Comparison of ENCODE assay signal across 34 cellular contexts in the genomic region with DNA sequence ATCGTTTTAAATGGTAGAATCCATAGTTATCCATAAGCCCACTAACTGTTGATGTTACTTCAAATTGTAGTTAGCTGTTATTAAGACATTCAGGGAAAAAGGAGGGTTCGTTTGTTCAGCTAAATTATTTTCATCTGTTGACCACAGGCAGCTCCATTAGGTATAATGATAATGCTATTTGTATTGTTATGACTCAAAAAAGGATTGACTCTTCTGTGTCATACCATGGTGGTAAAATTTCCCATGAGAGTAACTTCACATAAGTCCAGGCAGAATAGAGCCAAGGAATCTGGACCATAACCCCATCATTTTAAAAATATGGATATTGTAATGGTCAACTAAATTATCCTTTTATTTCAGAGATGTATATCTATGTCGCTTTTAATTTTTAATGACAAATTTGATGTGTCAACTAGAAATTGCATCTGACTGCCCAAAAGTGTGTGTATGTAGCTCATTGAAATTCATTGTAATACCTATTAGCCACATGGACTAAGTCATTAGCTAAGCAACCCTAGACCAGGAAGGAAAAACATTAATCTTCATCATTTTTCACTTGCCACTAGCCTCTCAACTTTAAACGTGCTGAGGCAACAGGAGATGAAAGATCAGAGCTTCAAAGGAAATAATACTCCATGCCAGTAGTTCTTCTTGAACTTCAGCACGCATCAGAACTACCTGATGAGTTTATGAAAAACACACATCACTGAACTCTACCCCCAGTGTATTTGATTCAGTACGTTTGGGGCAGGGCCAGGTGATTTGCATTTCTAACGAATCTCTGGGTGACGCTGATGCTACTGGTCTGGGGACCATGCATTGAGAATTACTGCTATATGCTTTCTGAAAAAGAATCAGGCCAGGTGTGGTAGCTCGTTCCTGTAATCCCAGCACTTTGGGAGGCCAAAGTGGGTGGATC.
"Had no signal": no experiment of that assay in that cellular context is flagged by ENCODE, and none has a peak within 500 bp of the region (broad histone marks: within the 10 kb centered on the region; RNA-seq: fewer than 3 reads in every experiment).

No MANE protein-coding gene starts in this region.

- H3K27me3 ChIP-seq: adrenal gland, body of pancreas, brain microvascular endothelial cell, breast epithelium had no signal

- H3K4me1 ChIP-seq: body of pancreas, breast epithelium had no signal

- H3K27ac ChIP-seq: adrenal gland, body of pancreas, brain microvascular endothelial cell, breast epithelium, VCaP had no signal

- FAIRE-seq: astrocyte, colon, TTC549 had no signal

- H3K4me3 ChIP-seq: adrenal gland, body of pancreas, breast epithelium had no signal

- H3K36me3 ChIP-seq: adrenal gland, brain microvascular endothelial cell, breast epithelium had no signal

- ATAC-seq: activated CD8-positive, alpha-beta T cell treated with anti-CD3 and anti-CD28 coated beads for 36 hours; activated naive CD4-positive, alpha-beta T cell treated with anti-CD3 and anti-CD28 coated beads, Interleukin-2, amount 50 U/mL, for 72 hours; activated T-cell treated with anti-CD3 and anti-CD28 coated beads, Interleukin-2, amount 50 U/mL, for 4 hours; activated T-cell treated with anti-CD3 and anti-CD28 coated beads, Interleukin-2, amount 50 U/mL, for 72 hours; activated T-helper 17 cell treated with anti-CD3 and anti-CD28 coated beads, Interleukin-2, amount 50 U/mL, for 72 hours; body of pancreas; T-helper 17 cell had no signal

- DNase-seq: activated B cell treated with CpG ODN at 0.5 μM for 24 hours; activated CD4-positive, alpha-beta memory T cell treated with anti-CD3 and anti-CD28 coated beads for 36 hours; activated CD4-positive, alpha-beta T cell treated with anti-CD3 and anti-CD28 coated beads for 4 hours; activated CD4-positive, alpha-beta T cell treated with anti-CD3 and anti-CD28 coated beads, Interleukin-2, amount 10 ng/mL, durations not matched to agents 24 days and 14 days; activated CD4-positive, alpha-beta T cell treated with anti-CD3 and anti-CD28 coated beads, Interleukin-2, amount 50 U/mL, for 1 hour; activated CD4-positive, alpha-beta T cell treated with anti-CD3 and anti-CD28 coated beads, Interleukin-2, amount 50 U/mL, for 4 hours; activated CD4-positive, CD25-positive, alpha-beta regulatory T cell treated with anti-CD3 and anti-CD28 coated beads, Interleukin-2, amount 50 U/mL, for 72 hours; activated CD8-positive, alpha-beta memory T cell treated with anti-CD3 and anti-CD28 coated beads, Interleukin-2, amount 50 U/mL, for 4 hours; activated CD8-positive, alpha-beta T cell treated with anti-CD3 and anti-CD28 coated beads for 36 hours; activated effector memory CD4-positive, alpha-beta T cell treated with anti-CD3 and anti-CD28 coated beads, Interleukin-2, amount 50 U/mL, for 16 hours; activated gamma-delta T cell treated with Interleukin-2 at 50 U/mL for 16 hours; activated naive CD4-positive, alpha-beta T cell; activated naive CD4-positive, alpha-beta T cell treated with anti-CD3 and anti-CD28 coated beads for 36 hours; activated naive CD4-positive, alpha-beta T cell treated with anti-CD3 and anti-CD28 coated beads, Interleukin-2, amount 50 U/mL, for 16 hours; activated naive CD8-positive, alpha-beta T cell treated with anti-CD3 and anti-CD28 coated beads for 36 hours; activated T-cell treated with anti-CD3 and anti-CD28 coated beads for 4 hours; activated T-cell treated with anti-CD3 and anti-CD28 coated beads, Interleukin-2, amount 50 U/mL, for 1 hour; activated T-cell treated with anti-CD3 and anti-CD28 coated beads, Interleukin-2, amount 50 U/mL, for 4 hours; activated T-cell treated with anti-CD3 and anti-CD28 coated beads, Interleukin-2, amount 50 U/mL, for 72 hours; adrenal gland; amniotic stem cell; aorta; body of pancreas; brain microvascular endothelial cell; central memory CD4-positive, alpha-beta T cell; T-helper 17 cell; T1000 had no signal

- H3K9me3 ChIP-seq: adrenal gland, body of pancreas, breast epithelium had no signal
